7 cellular contexts compared by ENCODE assay signal in genomic region chr10:49164587-49165188, GRCh38. TPM values are rescaled to one million over a fixed set of nuclear protein-coding genes. Genes with fewer than 3 reads are reported as not detected.
DNase-seq lines count a peak whose midpoint lies in the region; ATAC-seq and TF ChIP-seq lines count a peak whose summit lies in the region.

No MANE protein-coding gene starts in this region.

- peaks cover 2 to 4% of the 10 kb centered on the region in 2 experiments; a peak in 1 of 4 replicates for H3K4me1 ChIP-seq in HCT116 (ENCODE audit: control insufficient read depth in 1 of 2, insufficient read depth in 2 of 2, low read length in 2 of 2)
- no peaks in the 10 kb centered on the region for H3K4me1 ChIP-seq in smooth muscle cell (ENCODE audit: low read depth)

- no peaks in the 10 kb centered on the region for H3K9me3 Mint-ChIP-seq in activated T-helper 2 cell treated with anti-CD3 and anti-CD28 coated beads, Interferon-gamma antibody, Interleukin-2, Interleukin-4, amounts not matched to agents 10 μg/mL and 5 μg/mL and 100 μg/mL, durations not matched to agents 14 hours and 24 hours and 36 hours

- H4K20me1 ChIP-seq in HCT116 (ENCODE audit: insufficient read depth), result no peaks in the 10 kb centered on the region
- no peaks in the 10 kb centered on the region for H4K20me1 ChIP-seq in smooth muscle cell (ENCODE audit: low read depth)

- in situ Hi-C loops in GM13977 (cut with MboI; ENCODE audit: low pct_unique_long_range_greater_than_20kb, low sequenced_read_pairs, unreplicated experiment), result no loop called here

- CTCF ChIA-PET in HCT116 (lab: Charles Lee), result interaction anchor here (0.6 to 1.5 kb wide), 13 partner anchors 9 to 507 kb away, joined by 3 to 16 read pairs (median 4); no protein-coding TSS in a partner anchor

- H3K27me3 Mint-ChIP-seq in activated T-helper 2 cell treated with anti-CD3 and anti-CD28 coated beads, Interferon-gamma antibody, Interleukin-2, Interleukin-4, amounts not matched to agents 10 μg/mL and 5 μg/mL and 100 μg/mL, durations not matched to agents 14 hours and 24 hours and 36 hours (ENCODE audit: low read depth), result no peaks in the 10 kb centered on the region

- H3K36me3 Mint-ChIP-seq in activated T-helper 2 cell treated with anti-CD3 and anti-CD28 coated beads, Interferon-gamma antibody, Interleukin-2, Interleukin-4, amounts not matched to agents 10 μg/mL and 5 μg/mL and 100 μg/mL, durations not matched to agents 14 hours and 24 hours and 36 hours (ENCODE audit: low read depth), result peaks cover 55% of the 10 kb centered on the region

- ATAC-seq in HCT116 (peak; percentile 96), left cardiac atrium (peak; percentile 69 to 80)

- no peak for TF ChIP-seq POLR2A in HCT116 (IDR thresholded peaks at IDR 0.05; ENCODE audit: borderline replicate concordance, extremely low read depth, insufficient read depth, insufficient read length)

- peak; percentile 65 for TF ChIP-seq RAD21 in HCT116 (IDR thresholded peaks at IDR 0.05; ENCODE audit: low read depth)

- peak; percentile 62 for DNase-seq in GM13977 (ENCODE audit: low spot score)
- DNase-seq in HCT116 (ENCODE audit: low read depth, low spot score), result peak; percentile 48
- peak; percentile 76 for DNase-seq in MV-4-11 (lab: John Stamatoyannopoulos, UW)
- peak; percentile 50 for DNase-seq in activated T-helper 2 cell treated with anti-CD3 and anti-CD28 coated beads, Interferon-gamma antibody, Interleukin-2, Interleukin-4, amounts not matched to agents 10 μg/mL and 5 μg/mL and 100 μg/mL, durations not matched to agents 14 hours and 24 hours and 36 hours (ENCODE audit: low spot score)
- no peak for DNase-seq in left cardiac atrium
- no peak for DNase-seq in smooth muscle cell (lab: John Stamatoyannopoulos, UW; ENCODE audit: unreplicated experiment)
- DNase-seq in mucosa of gallbladder (ENCODE audit: low spot score), result no peak

- H3K36me3 ChIP-seq in HCT116 (ENCODE audit: control insufficient read depth in 1 of 2, insufficient read depth in 2 of 2, low read length in 2 of 2), result no peaks in the 10 kb centered on the region
- no peaks in the 10 kb centered on the region for H3K36me3 ChIP-seq in smooth muscle cell (ENCODE audit: low read depth)

- POLR2A ChIA-PET in HCT116 (lab: Charles Lee), result no interaction called here

- H3K27ac ChIP-seq in HCT116 (ENCODE audit: low read depth, low read length) (no peak overlapping the region), smooth muscle cell (ENCODE audit: low read depth) (no peak overlapping the region)

- no peaks in the 10 kb centered on the region for H3K9me2 ChIP-seq in HCT116 (ENCODE audit: insufficient read depth)

- 63% methylated on average over 9 of the region's 9 CpGs for WGBS in smooth muscle cell (ENCODE audit: low lambda C conversion rate)

- intact Hi-C loops in HCT116 (cut with micrococcal nuclease) (loop anchor here (1.0 to 5.0 kb wide), 4 partner anchors 183 to 502 kb away; no protein-coding TSS in a partner anchor), left cardiac atrium (cut with DNase I) (loop anchor here (5.0 kb wide), 2 partner anchors 182 to 507 kb away; no protein-coding TSS in a partner anchor)
- intact Hi-C loops in activated T-helper 2 cell treated with anti-CD3 and anti-CD28 coated beads, Interferon-gamma antibody, Interleukin-2, Interleukin-4, amounts not matched to agents 10 μg/mL and 5 μg/mL and 100 μg/mL, durations not matched to agents 14 hours and 24 hours and 36 hours (cut with micrococcal nuclease), result loop anchor here (1.0 kb wide), 1 partner anchor 183 kb away; no protein-coding TSS in a partner anchor

- H3K27me3 ChIP-seq in HCT116 (ENCODE audit: insufficient read depth, low read length), result peaks cover 24% of the 10 kb centered on the region; the same call in 1 of the 2 replicates
- no peaks in the 10 kb centered on the region for H3K27me3 ChIP-seq in smooth muscle cell (ENCODE audit: low read depth)

- H3K4me3 Mint-ChIP-seq in activated T-helper 2 cell treated with anti-CD3 and anti-CD28 coated beads, Interferon-gamma antibody, Interleukin-2, Interleukin-4, amounts not matched to agents 10 μg/mL and 5 μg/mL and 100 μg/mL, durations not matched to agents 14 hours and 24 hours and 36 hours (ENCODE audit: low read depth), result no peak overlapping the region

- peaks cover 41% of the 10 kb centered on the region for H3K4me1 Mint-ChIP-seq in activated T-helper 2 cell treated with anti-CD3 and anti-CD28 coated beads, Interferon-gamma antibody, Interleukin-2, Interleukin-4, amounts not matched to agents 10 μg/mL and 5 μg/mL and 100 μg/mL, durations not matched to agents 14 hours and 24 hours and 36 hours (ENCODE audit: low read depth)

- H3K79me2 ChIP-seq in HCT116 (ENCODE audit: insufficient read depth, low read length) (no peaks in the 10 kb centered on the region), smooth muscle cell (ENCODE audit: low read depth) (no peaks in the 10 kb centered on the region)

- H3K9ac ChIP-seq in HCT116 (ENCODE audit: low read length) (no peak overlapping the region), smooth muscle cell (ENCODE audit: low read depth) (no peak overlapping the region)

- peak overlapping the region; percentile 7 for H3K27ac Mint-ChIP-seq in activated T-helper 2 cell treated with anti-CD3 and anti-CD28 coated beads, Interferon-gamma antibody, Interleukin-2, Interleukin-4, amounts not matched to agents 10 μg/mL and 5 μg/mL and 100 μg/mL, durations not matched to agents 14 hours and 24 hours and 36 hours

- H3F3A ChIP-seq in smooth muscle cell (ENCODE audit: low read depth), result no peaks in the 10 kb centered on the region

- TF ChIP-seq CTCF in GM13977 (IDR thresholded peaks at IDR 0.05; ENCODE audit: extremely low read depth, insufficient read depth, missing control alignments) (peak; percentile 81), HCT116 (IDR thresholded peaks at IDR 0.05 in 2 of 3, conservative IDR thresholded peaks at IDR 0.05 in 1 of 3; ENCODE audit: borderline replicate concordance in 1 of 3, insufficient read depth in 1 of 3, low read depth in 2 of 3, low read length in 2 of 3) (peak; percentile 42 to 86 (median 78); a peak in 5 of 6 replicates), smooth muscle cell (IDR thresholded peaks at IDR 0.05; ENCODE audit: borderline replicate concordance, insufficient read depth, poor library complexity, severe bottlenecking) (peak; percentile 44)

- no peak overlapping the region for H3K4me3 ChIP-seq in HCT116 (replicated peaks in 1 of 2; ENCODE audit: low read depth in 1 of 2, low read length in 2 of 2)
- no peak overlapping the region for H3K4me3 ChIP-seq in smooth muscle cell

- no TSS peak for BruUV-seq in HCT116 (replicated peaks; lab: Mats Ljungman, UMichigan)

- H3K4me2 ChIP-seq in HCT116 (ENCODE audit: low read length), result 0 out of 2 replicates have a peak overlapping the region, but pooled peaks have one; percentile 4
- H3K4me2 ChIP-seq in smooth muscle cell, result no peak overlapping the region

- RAD21 ChIA-PET in HCT116 (lab: Charles Lee; ENCODE audit: low non-redundant PET in 1 of 2, low total read pairs in 2 of 2, uncharacterized antibody in 2 of 2, unreplicated experiment in 2 of 2), result interaction anchor here in 1 of 2 experiments (0.7 to 1.0 kb wide), 2 partner anchors 188 to 507 kb away, joined by 3 to 7 read pairs; no protein-coding TSS in a partner anchor

- no peaks in the 10 kb centered on the region for H3K9me3 ChIP-seq in HCT116 (ENCODE audit: control insufficient read depth in 1 of 2, insufficient read depth in 1 of 2, low read depth in 1 of 2, low read length in 2 of 2)
- H3K9me3 ChIP-seq in smooth muscle cell (replicated peaks; ENCODE audit: low read depth), result no peaks in the 10 kb centered on the region

- H2AFZ ChIP-seq in HCT116 (ENCODE audit: low read depth, low read length, poor library complexity, severe bottlenecking), result no peak overlapping the region
- no peak overlapping the region for H2AFZ ChIP-seq in smooth muscle cell (ENCODE audit: low read depth)

TF ChIP-seq in HCT116, 20 proteins besides CTCF, POLR2A, EP300 and RAD21 (continues in another document):
- no peak for TF ChIP-seq POLR2AphosphoS5 (IDR thresholded peaks at IDR 0.05; ENCODE audit: low read depth, low read length)
- no peak for TF ChIP-seq CBX3 (IDR thresholded peaks at IDR 0.05; ENCODE audit: low read depth)
- TF ChIP-seq EZH2phosphoT487 (IDR thresholded peaks at IDR 0.05; ENCODE audit: borderline replicate concordance), result no peak

RNA-seq across cellular contexts. Expression of gene TMEM273, which starts 23.5 kb away (rescaled TPM):
- total RNA-seq in HCT116 (2021; ENCODE audit: unreplicated experiment), result not detected
- not detected in 2 replicates for polyA plus RNA-seq in HCT116 (2012)
- total RNA-seq in activated T-helper 2 cell treated with anti-CD3 and anti-CD28 coated beads, Interferon-gamma antibody, Interleukin-2, Interleukin-4, amounts not matched to agents 10 μg/mL and 5 μg/mL and 100 μg/mL, durations not matched to agents 14 hours and 24 hours and 36 hours, result 53.2 and 58.4 TPM in 2 replicates
- 10 to 100 TPM; 14.6 to 29.5 TPM for total RNA-seq in left cardiac atrium
- total RNA-seq in smooth muscle cell, result 0.09 TPM in 1 of 2 replicates, not detected in the other
- polyA plus RNA-seq in smooth muscle cell, result not detected in 2 replicates
- 35.8 TPM for total RNA-seq in mucosa of gallbladder

RNA-seq across cellular contexts. Expression of gene FAM170B, which starts 30.9 kb away (rescaled TPM):
- total RNA-seq in HCT116 (2021; ENCODE audit: unreplicated experiment), result not detected
- polyA plus RNA-seq in HCT116 (2012), result not detected in 2 replicates
- not detected in 2 replicates for total RNA-seq in activated T-helper 2 cell treated with anti-CD3 and anti-CD28 coated beads, Interferon-gamma antibody, Interleukin-2, Interleukin-4, amounts not matched to agents 10 μg/mL and 5 μg/mL and 100 μg/mL, durations not matched to agents 14 hours and 24 hours and 36 hours
- total RNA-seq in left cardiac atrium, result not detected
- total RNA-seq in smooth muscle cell, result not detected in 2 replicates
- not detected in 2 replicates for polyA plus RNA-seq in smooth muscle cell
- not detected for total RNA-seq in mucosa of gallbladder

RNA-seq across cellular contexts. Expression of gene VSTM4, which starts 49.4 kb away (rescaled TPM):
- total RNA-seq in HCT116 (2021; ENCODE audit: unreplicated experiment) (0.07 TPM), left cardiac atrium (10 to 100 TPM; 17.2 to 21.0 TPM), smooth muscle cell (5.1 and 5.2 TPM in 2 replicates), mucosa of gallbladder (13.1 TPM)
- not detected in 2 replicates for polyA plus RNA-seq in HCT116 (2012)
- 0.53 and 0.57 TPM in 2 replicates for total RNA-seq in activated T-helper 2 cell treated with anti-CD3 and anti-CD28 coated beads, Interferon-gamma antibody, Interleukin-2, Interleukin-4, amounts not matched to agents 10 μg/mL and 5 μg/mL and 100 μg/mL, durations not matched to agents 14 hours and 24 hours and 36 hours
- polyA plus RNA-seq in smooth muscle cell, result 5.7 and 7.7 TPM in 2 replicates

Comparison
In these comparisons a context has a peak if more than half of its experiments do, and no peak if none do; other contexts are left out.
1. DNase-seq: peak in GM13977 (single experiment), HCT116 (single experiment), MV-4-11 (single experiment) and activated T-helper 2 cell treated with anti-CD3 and anti-CD28 coated beads, Interferon-gamma antibody, Interleukin-2, Interleukin-4, amounts not matched to agents 10 μg/mL and 5 μg/mL and 100 μg/mL, durations not matched to agents 14 hours and 24 hours and 36 hours (single experiment); none in left cardiac atrium (single experiment), smooth muscle cell (single experiment) and mucosa of gallbladder (single experiment).
2. RNA of gene TMEM273, which starts 23.5 kb away (total RNA-seq): 53.2 to 58.4 TPM in activated T-helper 2 cell treated with anti-CD3 and anti-CD28 coated beads, Interferon-gamma antibody, Interleukin-2, Interleukin-4, amounts not matched to agents 10 μg/mL and 5 μg/mL and 100 μg/mL, durations not matched to agents 14 hours and 24 hours and 36 hours, 35.8 TPM in mucosa of gallbladder (single experiment) and 14.6 to 29.5 TPM in left cardiac atrium; not detected in HCT116 (single experiment) and 0.09 TPM in smooth muscle cell; every median in the first group is over 10 times any median in the second.
3. Peak in every context shown above with its lines, with median percentiles within 50 percentile points of each other: CTCF ChIP-seq.